8 cellular contexts compared by ENCODE assay signal in genomic region chr1:64823691-64824476, GRCh38.
DNase-seq lines count a peak whose midpoint lies in the region; ATAC-seq and TF ChIP-seq lines count a peak whose summit lies in the region.

No MANE protein-coding gene starts in this region.

- no peak overlapping the region for H3K27ac ChIP-seq in left ventricle myocardium inferior (replicated peaks)

- TF ChIP-seq CTCF in left ventricle myocardium inferior (IDR thresholded peaks at IDR 0.05; ENCODE audit: borderline replicate concordance), result peak; percentile 86

- intact Hi-C loops in left ventricle myocardium inferior (cut with micrococcal nuclease), result loop anchor here (2.0 to 5.0 kb wide), 3 partner anchors 72 to 557 kb away; no protein-coding TSS in a partner anchor

- peak; percentile 70 for ATAC-seq in GM18907 (IDR thresholded peaks at IDR 0.05; ENCODE audit: unreplicated experiment)
- no peak for ATAC-seq in GM21825 (IDR thresholded peaks at IDR 0.05; ENCODE audit: unreplicated experiment)

- DNase-seq in AG20443 (ENCODE audit: low spot score) (peak; percentile 65), NCI-H1092 treated with DMSO at 0.1 percent for 48 hours (lab: John Stamatoyannopoulos, UW) (peak; percentile 40), SKM-1 (lab: John Stamatoyannopoulos, UW; ENCODE audit: unreplicated experiment) (peak; percentile 38), amniotic stem cell (lab: John Stamatoyannopoulos, UW) (peak; percentile 61), left ventricle myocardium inferior (peak; percentile 26), retina (peak; percentile 76)

- H3K4me1 ChIP-seq in left ventricle myocardium inferior, result peaks cover 13% of the 10 kb centered on the region

- no peak overlapping the region for H3K4me3 ChIP-seq in left ventricle myocardium inferior

- H3K27me3 ChIP-seq in left ventricle myocardium inferior (ENCODE audit: low read depth), result no peaks in the 10 kb centered on the region

- H3K36me3 ChIP-seq in left ventricle myocardium inferior, result no peaks in the 10 kb centered on the region

- H3K9me3 ChIP-seq in left ventricle myocardium inferior (replicated peaks), result no peaks in the 10 kb centered on the region

Comparison
In these comparisons a context has a peak if more than half of its experiments do, and no peak if none do; other contexts are left out.
1. DNase-seq: peak in every context shown above with its lines; median percentile 76 in retina; 65 in AG20443; 61 in amniotic stem cell; 40 in NCI-H1092 treated with DMSO at 0.1 percent for 48 hours; 38 in SKM-1; 26 in left ventricle myocardium inferior.